In genomic region chr7:135648235-135648634, GRCh38 we compare ENCODE assay signal across 24 cellular contexts. TPM values are rescaled to one million over a fixed set of nuclear protein-coding genes. Genes with fewer than 3 reads are reported as not detected.
DNase-seq lines count a peak whose midpoint lies in the region; ATAC-seq, FAIRE-seq and TF ChIP-seq lines count a peak whose summit lies in the region.
"Had no signal": no experiment of that assay in that cellular context is flagged by ENCODE, and none has a peak within 500 bp of the region (broad histone marks: within the 10 kb centered on the region; RNA-seq: fewer than 3 reads in every experiment).

No MANE protein-coding gene starts in this region.

- H3K27me3 ChIP-seq in GM23338 (ENCODE audit: insufficient read depth): no peaks in the 10 kb centered on the region
- no peaks in the 10 kb centered on the region for H3K27me3 ChIP-seq in astrocyte (ENCODE audit: insufficient read depth, low read length)
- H3K27me3 ChIP-seq: BLaER1 treated with 17β-estradiol and CSF1 and Interleukin-3, amounts not matched to agents 10 nM and 100 nM had no signal

- TF ChIP-seq CTCF in GM23338 (conservative IDR thresholded peaks at IDR 0.05; ENCODE audit: low read depth in 2 of 2) (no peak), astrocyte (IDR thresholded peaks at IDR 0.05; ENCODE audit: insufficient read depth, low read depth, low read length) (no peak), endothelial cell (IDR thresholded peaks at IDR 0.05; ENCODE audit: unreplicated experiment) (no peak)

- peak; percentile 21 for FAIRE-seq in A204.1 (lab: Jason Lieb, UNC)
- no peak for FAIRE-seq in astrocyte (lab: Jason Lieb, UNC)
- FAIRE-seq: D721Med, G401.6, GM12891, GM18507, GM19239 had no signal

- peaks cover 9% of the 10 kb centered on the region; the same call in 1 of the 2 replicates for H3F3A ChIP-seq in GM23338 (replicated peaks; ENCODE audit: low read depth)

- peaks cover 70% of the 10 kb centered on the region for H3K36me3 Mint-ChIP-seq in GM23338 (ENCODE audit: low read depth)
- peaks cover 5% of the 10 kb centered on the region for H3K36me3 Mint-ChIP-seq in astrocyte (ENCODE audit: low read depth, unreplicated experiment)
- H3K36me3 Mint-ChIP-seq in endothelial cell (ENCODE audit: low read depth, unreplicated experiment): peaks cover 16% of the 10 kb centered on the region

- no peak overlapping the region for H3K4me3 ChIP-seq in GM23338
- H3K4me3 ChIP-seq in astrocyte (ENCODE audit: insufficient read depth, low read depth, low read length): no peak overlapping the region
- H3K4me3 ChIP-seq: BLaER1 treated with 17β-estradiol and CSF1 and Interleukin-3, amounts not matched to agents 10 nM and 100 nM had no signal

- peaks cover 43% of the 10 kb centered on the region for H3K36me3 ChIP-seq in GM23338 (ENCODE audit: insufficient read depth)
- peaks cover 12% of the 10 kb centered on the region for H3K36me3 ChIP-seq in astrocyte (ENCODE audit: insufficient read depth, low read length)

- H3K4me2 ChIP-seq in GM23338 (no peak overlapping the region), astrocyte (ENCODE audit: low read length) (no peak overlapping the region)
- H3K4me2 ChIP-seq: BLaER1 treated with 17β-estradiol and CSF1 and Interleukin-3, amounts not matched to agents 10 nM and 100 nM had no signal

- H2AFZ ChIP-seq in GM23338 (no peak overlapping the region), astrocyte (ENCODE audit: low read depth, low read length) (no peak overlapping the region)

- peaks cover 8% of the 10 kb centered on the region for H3K4me1 Mint-ChIP-seq in GM23338
- H3K4me1 Mint-ChIP-seq in astrocyte (ENCODE audit: low read depth, unreplicated experiment): peaks cover 15% of the 10 kb centered on the region
- peaks cover 20% of the 10 kb centered on the region for H3K4me1 Mint-ChIP-seq in endothelial cell (ENCODE audit: unreplicated experiment)
- H3K4me1 Mint-ChIP-seq: B cell had no signal

- H3K27me3 Mint-ChIP-seq in GM23338 (ENCODE audit: insufficient read depth, low read depth, poor library complexity) (peaks cover 2% of the 10 kb centered on the region), astrocyte (ENCODE audit: low read depth, unreplicated experiment) (no peaks in the 10 kb centered on the region), endothelial cell (ENCODE audit: unreplicated experiment) (peaks cover 2% of the 10 kb centered on the region)
- H3K27me3 Mint-ChIP-seq: B cell; CD4-positive, alpha-beta T cell had no signal

- H4K20me1 ChIP-seq in GM23338 (replicated peaks; ENCODE audit: insufficient read depth) (peaks cover 7% of the 10 kb centered on the region; the same call in 1 of the 2 replicates), astrocyte (ENCODE audit: insufficient read depth, low read length) (no peaks in the 10 kb centered on the region)

- H3K9me3 ChIP-seq in astrocyte (ENCODE audit: insufficient read depth, low read depth, low read length): no peaks in the 10 kb centered on the region
- H3K9me3 ChIP-seq: BLaER1 treated with 17β-estradiol and CSF1 and Interleukin-3, amounts not matched to agents 10 nM and 100 nM; Caco-2 had no signal

- H3K27ac Mint-ChIP-seq in GM23338 (peak overlapping the region; percentile 77; the same call in 1 of the 2 replicates), astrocyte (ENCODE audit: unreplicated experiment) (peak overlapping the region; percentile 47), endothelial cell (ENCODE audit: unreplicated experiment) (peak overlapping the region; percentile 57)
- H3K27ac Mint-ChIP-seq: B cell; CD4-positive, alpha-beta T cell; CD8-positive, alpha-beta T cell had no signal

- no peak overlapping the region for H3K9ac ChIP-seq in astrocyte (ENCODE audit: low read length)
- H3K9ac ChIP-seq: BLaER1 treated with 17β-estradiol and CSF1 and Interleukin-3, amounts not matched to agents 10 nM and 100 nM had no signal

- H3K4me1 ChIP-seq in GM23338 (ENCODE audit: insufficient read depth) (no peaks in the 10 kb centered on the region), astrocyte (ENCODE audit: insufficient read depth, low read length) (peaks cover 8% of the 10 kb centered on the region)
- H3K4me1 ChIP-seq: Caco-2 had no signal

- no peaks in the 10 kb centered on the region for H3K9me2 ChIP-seq in GM23338 (ENCODE audit: insufficient read depth)

- no peak for TF ChIP-seq POLR2A in GM18505 (IDR thresholded peaks at IDR 0.05; ENCODE audit: borderline replicate concordance, extremely low read depth, insufficient read depth, insufficient read length)

- H3K27ac ChIP-seq in GM23338 (ENCODE audit: low read depth) (0 out of 2 replicates have a peak overlapping the region, but pooled peaks have one; percentile 8), astrocyte (ENCODE audit: low read depth, low read length) (no peak overlapping the region), caudate nucleus (ENCODE audit: low read depth, low read length) (no peak overlapping the region)
- H3K27ac ChIP-seq: 22Rv1; BLaER1 treated with 17β-estradiol and CSF1 and Interleukin-3, amounts not matched to agents 10 nM and 100 nM; C4-2B had no signal

- no peak overlapping the region for H3K4me3 Mint-ChIP-seq in GM23338
- H3K4me3 Mint-ChIP-seq in astrocyte (ENCODE audit: unreplicated experiment): no peak overlapping the region
- H3K4me3 Mint-ChIP-seq in endothelial cell (ENCODE audit: unreplicated experiment): no peak overlapping the region
- H3K4me3 Mint-ChIP-seq: B cell; CD4-positive, alpha-beta T cell; CD8-positive, alpha-beta T cell had no signal

- ATAC-seq in GM23338: no peak
- no peak for ATAC-seq in GM18505 (IDR thresholded peaks at IDR 0.05; ENCODE audit: unreplicated experiment)
- ATAC-seq: CD8-positive, alpha-beta T cell had no signal

- H3K79me2 ChIP-seq in GM23338 (replicated peaks; ENCODE audit: insufficient read depth) (no peaks in the 10 kb centered on the region), astrocyte (ENCODE audit: insufficient read depth, low read length) (no peaks in the 10 kb centered on the region)

- DNase-seq in GM23338 (ENCODE audit: low spot score) (no peak), astrocyte (ENCODE audit: low read depth) (no peak), endothelial cell (ENCODE audit: low spot score) (no peak), kidney glomerular epithelial cell (lab: John Stamatoyannopoulos, UW) (no peak), caudate nucleus (lab: John Stamatoyannopoulos, UW) (no peak), midbrain (lab: John Stamatoyannopoulos, UW) (no peak)
- DNase-seq: AML-193; Caco-2; Calu3; CD4-positive, alpha-beta T cell; CD8-positive, alpha-beta T cell; DMS79 treated with DMSO at 0.1 percent for 48 hours; GF-D8 had no signal

- no peaks in the 10 kb centered on the region for H3K9me3 Mint-ChIP-seq in GM23338
- peaks cover 2% of the 10 kb centered on the region for H3K9me3 Mint-ChIP-seq in astrocyte (ENCODE audit: unreplicated experiment)
- H3K9me3 Mint-ChIP-seq in endothelial cell (ENCODE audit: unreplicated experiment): no peaks in the 10 kb centered on the region
- H3K9me3 Mint-ChIP-seq: CD4-positive, alpha-beta T cell; CD8-positive, alpha-beta T cell had no signal

RNA-seq across cellular contexts. Expression of gene STMP1, which starts 14.1 kb away (rescaled TPM):
- total RNA-seq in GM23338 (2014; rRNA removed; shearing (Covaris generic)): 23.0 and 25.1 TPM in 2 replicates
- 71.8 and 78.4 TPM in 2 replicates for polyA plus RNA-seq in GM23338 (2016; fragmentation: Nextera tagmentation; extraction: Ambion mirVana)
- total RNA-seq in astrocyte (28.1 and 29.7 TPM in 2 replicates), endothelial cell (ENCODE audit: unreplicated experiment) (27.5 TPM)
